In the genomic region with DNA sequence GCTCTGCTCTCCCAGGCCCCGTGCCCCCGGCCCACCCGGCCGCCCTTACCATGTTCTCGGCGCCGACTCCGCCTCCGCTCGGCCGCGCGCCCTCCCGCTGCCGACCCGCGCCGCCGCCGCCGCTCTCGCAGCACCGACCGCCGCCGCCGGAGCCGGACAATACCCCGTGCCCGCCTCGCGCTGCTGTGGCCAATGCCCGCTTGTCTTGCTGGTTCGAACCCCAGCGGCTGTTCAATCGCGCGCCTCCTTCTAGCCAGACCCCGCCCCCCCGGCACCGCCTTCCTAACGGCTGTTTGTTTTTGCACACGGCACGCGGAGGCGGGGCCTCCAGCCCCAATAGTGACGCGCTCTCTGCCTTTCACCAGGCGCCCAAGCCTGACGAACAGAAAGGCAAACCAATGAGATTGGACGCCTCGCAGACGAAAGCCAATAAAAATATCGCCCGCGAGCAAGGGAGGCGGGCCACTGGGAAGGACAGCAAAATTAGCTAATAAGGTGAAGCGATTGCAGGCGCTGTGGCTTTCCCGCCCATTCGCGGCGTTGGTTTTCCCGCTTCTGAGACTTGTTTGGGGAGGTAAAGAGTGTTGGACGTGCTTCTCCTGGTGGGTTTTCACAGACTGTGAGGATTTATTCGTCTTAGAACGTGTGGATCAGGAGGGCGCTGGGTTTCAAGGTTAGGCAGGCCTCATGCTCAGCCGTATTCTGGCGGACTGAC, we compare ENCODE assay signal across 8 cellular contexts. TPM values are rescaled to one million over a fixed set of nuclear protein-coding genes. Genes with fewer than 3 reads are reported as not detected.
DNase-seq lines count a peak whose midpoint lies in the region; TF ChIP-seq lines count a peak whose summit lies in the region.

Gene H2AZ2 (minus strand): TSS at position 168 of the 715 bp plus-strand sequence. CDS start 116 bp downstream, at position 52.

- H3K27me3 Mint-ChIP-seq in activated naive CD4-positive, alpha-beta T cell treated with anti-CD3 and anti-CD28 coated beads for 36 hours (ENCODE audit: low read depth): no peaks in the 10 kb centered on the region

- peaks cover 41% of the 10 kb centered on the region for H3K4me1 Mint-ChIP-seq in activated naive CD4-positive, alpha-beta T cell treated with anti-CD3 and anti-CD28 coated beads for 36 hours (ENCODE audit: low read depth)

- H2AFZ ChIP-seq in neuron (ENCODE audit: low read depth, low read length): peak within 1 kb of the TSS; percentile 77

- peak within 1 kb of the TSS; percentile 94 for H3K27ac ChIP-seq in subcutaneous abdominal adipose tissue (ENCODE audit: low read depth, low read length)

- H3K27ac Mint-ChIP-seq in activated naive CD4-positive, alpha-beta T cell treated with anti-CD3 and anti-CD28 coated beads for 36 hours: peak within 1 kb of the TSS; percentile 100

- H3K36me3 ChIP-seq in neuron (ENCODE audit: insufficient read depth, low read length): peaks cover 1% of the 10 kb centered on the region
- no peaks in the 10 kb centered on the region for H3K36me3 ChIP-seq in subcutaneous abdominal adipose tissue (ENCODE audit: control insufficient read depth in 5 of 5, insufficient read depth in 5 of 5, low read length in 5 of 5)

- peak within 1 kb of the TSS; percentile 87 for H3K4me3 ChIP-seq in HFF-Myc (replicated peaks; ENCODE audit: low read depth, low read length)
- H3K4me3 ChIP-seq in neuron (ENCODE audit: low read length): peak within 1 kb of the TSS; percentile 97
- peak within 1 kb of the TSS; percentile 76 to 93 (median 85) for H3K4me3 ChIP-seq in subcutaneous abdominal adipose tissue (ENCODE audit: low read depth in 1 of 5, low read length in 5 of 5)

- CTCF ChIA-PET in activated naive CD4-positive, alpha-beta T cell treated with anti-CD3 and anti-CD28 coated beads for 36 hours (lab: Charles Lee): interaction anchor here (0.6 to 2.5 kb wide), 8 partner anchors 9 to 287 kb away, joined by 3 to 12 read pairs (median 4); no protein-coding TSS in a partner anchor

- no peaks in the 10 kb centered on the region for H3K9me3 Mint-ChIP-seq in activated naive CD4-positive, alpha-beta T cell treated with anti-CD3 and anti-CD28 coated beads for 36 hours

- H3K27me3 ChIP-seq in neuron (ENCODE audit: insufficient read depth, low read length) (no peaks in the 10 kb centered on the region), subcutaneous abdominal adipose tissue (ENCODE audit: control insufficient read depth in 5 of 5, insufficient read depth in 4 of 5, low read length in 5 of 5) (no peaks in the 10 kb centered on the region)

- H3K4me3 Mint-ChIP-seq in activated naive CD4-positive, alpha-beta T cell treated with anti-CD3 and anti-CD28 coated beads for 36 hours: peak within 1 kb of the TSS; percentile 92

- no peak for TF ChIP-seq CTCF in HFF-Myc (IDR thresholded peaks at IDR 0.05; ENCODE audit: low read depth, low read length, missing control alignments)

- peaks cover 17% of the 10 kb centered on the region for H3K4me1 ChIP-seq in neuron (ENCODE audit: insufficient read depth, low read length)
- H3K4me1 ChIP-seq in subcutaneous abdominal adipose tissue (ENCODE audit: control insufficient read depth in 5 of 5, insufficient read depth in 5 of 5, low read length in 5 of 5): peaks cover 0 to 32% (median 22%) of the 10 kb centered on the region in 5 donors

- H3K9me3 ChIP-seq in neuron (ENCODE audit: low read length): no peaks in the 10 kb centered on the region
- H3K9me3 ChIP-seq in subcutaneous abdominal adipose tissue (ENCODE audit: control insufficient read depth in 5 of 5, low read length in 5 of 5): no peaks in the 10 kb centered on the region

- intact Hi-C loops in activated naive CD4-positive, alpha-beta T cell treated with anti-CD3 and anti-CD28 coated beads for 36 hours (cut with micrococcal nuclease): loop anchor here (1.0 to 5.0 kb wide), 19 partner anchors 37 to 921 kb away; partner anchors contain the start of genes MYO1G, NUDCD3, OGDH and PPIA

- H3K9ac ChIP-seq in subcutaneous abdominal adipose tissue (ENCODE audit: low read length in 5 of 5): peak within 1 kb of the TSS; percentile 83 to 95 (median 85)

- peaks cover 25% of the 10 kb centered on the region for H3K36me3 Mint-ChIP-seq in activated naive CD4-positive, alpha-beta T cell treated with anti-CD3 and anti-CD28 coated beads for 36 hours (ENCODE audit: low read depth)

- DNase-seq in GM03348 (ENCODE audit: low spot score) (peak; percentile 99), HFF-Myc (ENCODE audit: extremely low read depth, low read depth) (peak; percentile 99), NAMALWA (ENCODE audit: low spot score) (peak; percentile 100), SK-N-DZ (ENCODE audit: low spot score) (peak; percentile 100), foreskin melanocyte (peak; percentile 100)
- DNase-seq in activated naive CD4-positive, alpha-beta T cell treated with anti-CD3 and anti-CD28 coated beads for 36 hours: peak; percentile 100

RNA-seq across cellular contexts. Expression of gene H2AZ2, which starts in this region (rescaled TPM):
- 368 and 471 TPM in 2 replicates for polyA plus RNA-seq in SK-N-DZ (2014; cell fraction: cytosol; rRNA removed)
- polyA plus RNA-seq in SK-N-DZ (2014; cell fraction: nucleus; rRNA removed): 232 and 248 TPM in 2 replicates
- 100 to 1,000 TPM; 344 to 361 TPM for total RNA-seq in activated naive CD4-positive, alpha-beta T cell treated with anti-CD3 and anti-CD28 coated beads for 36 hours

Comparison
In these comparisons a context has a peak if more than half of its experiments do, and no peak if none do; other contexts are left out.
1. Peak in every context shown above with its lines: DNase-seq, H3K4me3 ChIP-seq and H3K27ac ChIP-seq.